18 cellular contexts compared by ENCODE assay signal in genomic region chr1:155478270-155478852, GRCh38.
A peak's percentile ranks its signal among the peaks of the same experiment; 100 is the strongest.
DNase-seq lines count a peak whose midpoint lies in the region; ATAC-seq, FAIRE-seq and TF ChIP-seq lines count a peak whose summit lies in the region.
"Had no signal": no experiment of that assay in that cellular context is flagged by ENCODE, and none has a peak within 500 bp of the region (broad histone marks: within the 10 kb centered on the region; RNA-seq: fewer than 3 reads in every experiment).

No MANE protein-coding gene starts in this region.

- H3K27ac Mint-ChIP-seq in Calu3 (ENCODE audit: unreplicated experiment) (no peak overlapping the region), nephron progenitor cell (peak overlapping the region; percentile 30)

- TF ChIP-seq RAD21 in GM12878 (IDR thresholded peaks at IDR 0.05; ENCODE audit: insufficient read depth, low read depth, low read length), result no peak

- intact Hi-C loops in Calu3 (cut with micrococcal nuclease; ENCODE audit: unreplicated experiment) (no loop called here), GM12878 (cut with micrococcal nuclease; ENCODE audit: unreplicated experiment) (no loop called here), left cardiac atrium (cut with DNase I) (no loop called here)

- CTCF ChIA-PET in Calu3 (lab: Charles Lee), result no interaction called here
- CTCF ChIA-PET in GM12878 (lab: Yijun Ruan, JAX), result interaction anchor here (0.5 to 0.6 kb wide), 2 partner anchors 18 to 35 kb away, joined by 3 read pairs; no protein-coding TSS in a partner anchor

- H3K9ac ChIP-seq in HUES48 (ENCODE audit: low read depth, low read length) (no peak overlapping the region), GM12878 (ENCODE audit: control insufficient read depth, insufficient read depth, low read length) (no peak overlapping the region)

- H3K9me3 Mint-ChIP-seq in Calu3 (ENCODE audit: low read depth, unreplicated experiment) (peaks cover 2% of the 10 kb centered on the region), nephron progenitor cell (no peaks in the 10 kb centered on the region)

- H3K27ac ChIP-seq in HUES48 (ENCODE audit: low read depth, low read length) (peak overlapping the region; percentile 1), GM12878 (ENCODE audit: control insufficient read depth, insufficient read depth) (no peak overlapping the region)
- H3K27ac ChIP-seq: RWPE1 had no signal

- SMC1A ChIA-PET in GM12878 (lab: Charles Lee; ENCODE audit: uncharacterized antibody, unreplicated experiment), result interaction anchor here (1.0 to 1.2 kb wide), 2 partner anchors 24 to 26 kb away, joined by 3 read pairs; no protein-coding TSS in a partner anchor

- H3K36me3 Mint-ChIP-seq in Calu3 (ENCODE audit: insufficient read depth, unreplicated experiment) (peaks cover 27% of the 10 kb centered on the region), nephron progenitor cell (ENCODE audit: low read depth) (peaks cover 69% of the 10 kb centered on the region)

- ATAC-seq in GM12878, result no peak
- no peak for ATAC-seq in left cardiac atrium
- ATAC-seq in GM19467 (IDR thresholded peaks at IDR 0.05; ENCODE audit: unreplicated experiment), result no peak
- ATAC-seq: PC-3 had no signal

- H3K27me3 Mint-ChIP-seq in Calu3 (ENCODE audit: unreplicated experiment) (no peaks in the 10 kb centered on the region), nephron progenitor cell (ENCODE audit: low read depth, poor library complexity) (no peaks in the 10 kb centered on the region)

- H3K79me2 ChIP-seq in GM12878 (ENCODE audit: control insufficient read depth, insufficient read depth, low read length), result peaks cover 8% of the 10 kb centered on the region

- FAIRE-seq in GM12878 (lab: Jason Lieb, UNC), result no peak

- RAD21 ChIA-PET in GM12878 (lab: Charles Lee; ENCODE audit: unreplicated experiment), result no interaction called here

- TF ChIP-seq EP300 in GM12878 (IDR thresholded peaks at IDR 0.05; ENCODE audit: borderline replicate concordance in 1 of 2, control insufficient read depth in 1 of 2, low read depth in 2 of 2, low read length in 2 of 2), result no peak

- TF ChIP-seq POLR2A in GM12878 (IDR thresholded peaks at IDR 0.05; ENCODE audit: low read depth, low read length), result 0 out of 2 replicates have a peak, but pooled peaks have one; percentile 22

- BruUV-seq in Calu3 (replicated peaks; lab: Mats Ljungman, UMichigan) (TSS peak; percentile 6), GM12878 (replicated peaks; lab: Mats Ljungman, UMichigan) (no TSS peak)

- H3K27me3 ChIP-seq in HUES48 (ENCODE audit: control insufficient read depth, insufficient read depth, low read length), result no peaks in the 10 kb centered on the region
- H3K27me3 ChIP-seq in GM12878 (replicated peaks in 1 of 2; ENCODE audit: control insufficient read depth in 2 of 2, insufficient read depth in 2 of 2, low read length in 1 of 2), result no peaks in the 10 kb centered on the region

- H3K36me3 ChIP-seq in HUES48 (ENCODE audit: control insufficient read depth, insufficient read depth, low read length) (peaks cover 34% of the 10 kb centered on the region), GM12878 (ENCODE audit: control insufficient read depth in 2 of 2, insufficient read depth in 2 of 2, low read length in 1 of 2) (peaks cover 4 to 28% of the 10 kb centered on the region in 2 experiments)

- no peaks in the 10 kb centered on the region for H4K20me1 ChIP-seq in GM12878 (ENCODE audit: control insufficient read depth, insufficient read depth)

- in situ Hi-C loops in GM12878 (cut with MboI), result no loop called here

- POLR2A ChIA-PET in GM12878 (lab: Charles Lee), result interaction anchor here (0.9 kb wide), 1 partner anchor 7 kb away, joined by 3 read pairs; no protein-coding TSS in a partner anchor

- H3K4me1 ChIP-seq in HUES48 (ENCODE audit: control insufficient read depth, insufficient read depth, low read length) (peaks cover 12% of the 10 kb centered on the region; the same call in 1 of the 2 replicates), GM12878 (ENCODE audit: control insufficient read depth, insufficient read depth, low read length) (no peaks in the 10 kb centered on the region)

- WGBS in GM12878 (ENCODE audit: insufficient coverage, insufficient replicate concordance, low lambda C conversion rate, missing lambda C conversion rate), result 91% methylated on average over 8 of the region's 8 CpGs

- no peak overlapping the region for H2AFZ ChIP-seq in GM12878 (ENCODE audit: control insufficient read depth, low read depth, low read length)

- no peak overlapping the region for H3K4me3 Mint-ChIP-seq in Calu3 (ENCODE audit: low read depth, unreplicated experiment)
- H3K4me3 Mint-ChIP-seq in nephron progenitor cell, result no peak overlapping the region

- H3K9me3 ChIP-seq in HUES48 (ENCODE audit: control insufficient read depth, insufficient read depth, low read length) (no peaks in the 10 kb centered on the region), GM12878 (replicated peaks; ENCODE audit: control insufficient read depth, insufficient read depth, low read length) (no peaks in the 10 kb centered on the region)

- H3K4me2 ChIP-seq in GM12878 (ENCODE audit: control insufficient read depth, insufficient read depth), result no peak overlapping the region

- TF ChIP-seq CTCF in Calu3 (IDR thresholded peaks at IDR 0.05; ENCODE audit: unreplicated experiment) (no peak), GM12878 (IDR thresholded peaks at IDR 0.05 in 2 of 3, conservative IDR thresholded peaks at IDR 0.05 in 1 of 3; ENCODE audit: control insufficient read depth in 2 of 3, extremely low read depth in 1 of 3, insufficient read depth in 1 of 3, low read depth in 3 of 3, low read length in 3 of 3) (no peak), nephron progenitor cell (IDR thresholded peaks at IDR 0.05) (no peak)

- peaks cover 9% of the 10 kb centered on the region for H3K4me1 Mint-ChIP-seq in Calu3 (ENCODE audit: low read depth, unreplicated experiment)
- peaks cover 22% of the 10 kb centered on the region for H3K4me1 Mint-ChIP-seq in nephron progenitor cell

- H3K4me3 ChIP-seq in HUES48 (ENCODE audit: low read depth, low read length), result no peak overlapping the region
- no peak overlapping the region for H3K4me3 ChIP-seq in GM12878

- DNase-seq in Calu3 (no peak), GM12878 (ENCODE audit: low read depth, low spot score) (no peak), nephron progenitor cell (no peak), left cardiac atrium (no peak)
- no peak for DNase-seq in stimulated activated CD4-positive, alpha-beta T cell treated with anti-CD3 and anti-CD28 coated beads, Interleukin-2, amount 100 ng/mL, for 24 hours
- DNase-seq: C1 segment of cervical spinal cord, DMS 273 treated with DMSO at 0.1 percent for 48 hours, DND-41, GOT3, NCI-H1417 treated with DMSO at 0.1 percent for 48 hours, NCI-H1930, NCI-H345, NCI-H524 treated with DMSO at 0.1 percent for 48 hours, PC-3, SIG-M5 had no signal

TF ChIP-seq in GM12878, 131 proteins besides CTCF, POLR2A, EP300 and RAD21:
- TF ChIP-seq MXI1 (IDR thresholded peaks at IDR 0.05; ENCODE audit: low read depth, low read length), result no peak
- no peak for TF ChIP-seq ZBTB4 (CRISPR knock-in tag; IDR thresholded peaks at IDR 0.05)
- no peak for TF ChIP-seq ASH2L (IDR thresholded peaks at IDR 0.05; ENCODE audit: borderline replicate concordance, low read depth)
- TF ChIP-seq CREM (IDR thresholded peaks at IDR 0.05; ENCODE audit: low read depth), result no peak
- TF ChIP-seq NBN (IDR thresholded peaks at IDR 0.05), result no peak
- TF ChIP-seq ZSCAN29 (IDR thresholded peaks at IDR 0.05), result no peak
- no peak for TF ChIP-seq RB1 (IDR thresholded peaks at IDR 0.05; ENCODE audit: borderline replicate concordance)
- no peak for TF ChIP-seq SP1 (IDR thresholded peaks at IDR 0.05; ENCODE audit: low read depth, low read length)
- TF ChIP-seq ATF7 (IDR thresholded peaks at IDR 0.05; ENCODE audit: low read depth), result no peak
- no peak for TF ChIP-seq STAT1 (conservative IDR thresholded peaks at IDR 0.05)
- TF ChIP-seq BACH1 (IDR thresholded peaks at IDR 0.05; ENCODE audit: borderline replicate concordance), result no peak
- no peak for TF ChIP-seq JUNB (IDR thresholded peaks at IDR 0.05)
